ENCODE assay signal across 8 cellular contexts in the genomic region with DNA sequence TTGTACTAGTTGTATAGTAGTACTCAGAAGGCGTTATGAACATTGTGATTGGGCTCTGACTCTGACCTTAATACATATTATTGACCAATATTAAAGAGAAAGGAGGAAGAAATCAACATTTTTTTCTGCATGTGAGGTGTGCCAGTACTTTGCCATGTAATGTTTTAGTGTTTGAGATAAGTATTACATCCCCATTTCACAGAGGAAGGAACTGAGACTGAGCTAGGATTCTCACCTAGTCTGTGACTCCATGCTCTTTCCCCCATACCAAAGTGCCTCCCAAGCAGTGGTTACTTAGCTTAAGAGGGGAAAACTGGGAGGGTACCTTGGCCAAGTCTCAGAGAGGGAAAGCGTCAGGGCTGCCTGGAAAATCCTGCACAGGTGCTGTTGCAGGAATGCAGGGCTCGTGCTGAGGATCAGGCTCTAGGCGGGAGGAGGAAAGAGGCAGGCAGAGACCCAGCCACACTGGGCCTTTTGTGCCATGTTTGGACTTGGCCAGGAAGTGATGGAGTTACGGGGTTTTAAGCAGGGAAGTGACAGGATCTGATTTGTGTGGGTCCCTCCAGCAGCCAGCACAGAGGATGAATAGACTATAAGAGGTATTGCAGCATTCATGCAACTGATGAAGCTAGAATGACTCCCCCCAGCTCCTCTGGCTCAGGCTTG. TPM values are rescaled to one million over a fixed set of nuclear protein-coding genes. Genes with fewer than 3 reads are reported as not detected.
A peak's percentile ranks its signal among the peaks of the same experiment; 100 is the strongest.
DNase-seq lines count a peak whose midpoint lies in the region; ATAC-seq and TF ChIP-seq lines count a peak whose summit lies in the region.

No MANE protein-coding gene starts in this region.

- H3K4me1 ChIP-seq in stomach smooth muscle (ENCODE audit: control insufficient read depth, insufficient read depth, low read length) = peaks cover 42% of the 10 kb centered on the region

- H3K27me3 Mint-ChIP-seq in T-helper 1 cell treated with Interleukin-12 subunit alpha and Interleukin-12 subunit beta and Interleukin-4 antibody, amounts not matched to agents 30 μg/mL and 1 μg/mL, for 36 hours (ENCODE audit: low read depth) = no peaks in the 10 kb centered on the region
- no peaks in the 10 kb centered on the region for H3K27me3 Mint-ChIP-seq in activated CD8-positive, alpha-beta T cell treated with anti-CD3 and anti-CD28 coated beads for 36 hours
- H3K27me3 Mint-ChIP-seq in immature natural killer cell (ENCODE audit: low read depth in 3 of 3) = peaks cover 4 to 11% (median 6%) of the 10 kb centered on the region in 3 donors

- DNase-seq in T-helper 1 cell = no peak
- DNase-seq in activated CD8-positive, alpha-beta T cell treated with anti-CD3 and anti-CD28 coated beads for 36 hours = no peak
- DNase-seq in immature natural killer cell = no peak
- DNase-seq in DMS153 treated with DMSO at 0.1 percent for 48 hours (lab: John Stamatoyannopoulos, UW; ENCODE audit: unreplicated experiment) = no peak
- DNase-seq in NCI-H1436 (lab: John Stamatoyannopoulos, UW) = no peak
- DNase-seq in anterior cingulate cortex (lab: John Stamatoyannopoulos, UW) = no peak

- TF ChIP-seq CTCF in activated CD8-positive, alpha-beta T cell treated with anti-CD3 and anti-CD28 coated beads for 36 hours (IDR thresholded peaks at IDR 0.05) = no peak

- CTCF ChIA-PET in activated CD8-positive, alpha-beta T cell treated with anti-CD3 and anti-CD28 coated beads for 36 hours (lab: Charles Lee) = interaction anchor here (0.9 to 8.2 kb wide), 20 partner anchors 12 to 377 kb away, joined by 3 to 161 read pairs (median 4); partner anchors contain the start of genes CATIP and TMBIM1

- peak overlapping the region; percentile 64 for H3K27ac ChIP-seq in stomach smooth muscle (ENCODE audit: low read length)

- H3K36me3 ChIP-seq in stomach smooth muscle (ENCODE audit: control insufficient read depth in 2 of 2, insufficient read depth in 2 of 2, low read length in 2 of 2) = peaks cover 35 to 38% of the 10 kb centered on the region in 2 donors

- intact Hi-C loops in activated CD8-positive, alpha-beta T cell treated with anti-CD3 and anti-CD28 coated beads for 36 hours (cut with micrococcal nuclease) = loop anchor here (2.0 kb wide), 1 partner anchor 15 kb away; no protein-coding TSS in a partner anchor

- H3K9ac ChIP-seq in stomach smooth muscle (ENCODE audit: low read length in 2 of 2) = peak overlapping the region in 1 of 2 donors; percentile 78

- POLR2A ChIA-PET in activated CD8-positive, alpha-beta T cell treated with anti-CD3 and anti-CD28 coated beads for 36 hours (lab: Charles Lee) = interaction anchor here (0.6 to 9.4 kb wide), 8 partner anchors 12 to 220 kb away, joined by 3 to 97 read pairs (median 4); partner anchors contain the start of gene GPBAR1

- no peak for ATAC-seq in activated CD8-positive, alpha-beta T cell treated with anti-CD3 and anti-CD28 coated beads for 36 hours

- no peaks in the 10 kb centered on the region for H3K9me3 ChIP-seq in stomach smooth muscle (ENCODE audit: control insufficient read depth in 2 of 2, low read length in 2 of 2)

- peak overlapping the region; percentile 93 for H3K4me3 Mint-ChIP-seq in T-helper 1 cell treated with Interleukin-12 subunit alpha and Interleukin-12 subunit beta and Interleukin-4 antibody, amounts not matched to agents 30 μg/mL and 1 μg/mL, for 36 hours
- peak overlapping the region; percentile 84 for H3K4me3 Mint-ChIP-seq in activated CD8-positive, alpha-beta T cell treated with anti-CD3 and anti-CD28 coated beads for 36 hours
- H3K4me3 Mint-ChIP-seq in immature natural killer cell = peak overlapping the region in 4 of 5 donors; percentile 69 to 95 (median 91)

- peak overlapping the region; percentile 8 for H3K27ac Mint-ChIP-seq in T-helper 1 cell treated with Interleukin-12 subunit alpha and Interleukin-12 subunit beta and Interleukin-4 antibody, amounts not matched to agents 30 μg/mL and 1 μg/mL, for 36 hours
- H3K27ac Mint-ChIP-seq in activated CD8-positive, alpha-beta T cell treated with anti-CD3 and anti-CD28 coated beads for 36 hours = peak overlapping the region; percentile 51
- peak overlapping the region; percentile 65 to 89 (median 83) for H3K27ac Mint-ChIP-seq in immature natural killer cell

- H3K4me1 Mint-ChIP-seq in T-helper 1 cell treated with Interleukin-12 subunit alpha and Interleukin-12 subunit beta and Interleukin-4 antibody, amounts not matched to agents 30 μg/mL and 1 μg/mL, for 36 hours (ENCODE audit: low read depth) = peaks cover 33% of the 10 kb centered on the region
- peaks cover 31% of the 10 kb centered on the region for H3K4me1 Mint-ChIP-seq in activated CD8-positive, alpha-beta T cell treated with anti-CD3 and anti-CD28 coated beads for 36 hours (ENCODE audit: low read depth)
- peaks cover 41 to 58% of the 10 kb centered on the region in 2 donors for H3K4me1 Mint-ChIP-seq in immature natural killer cell

- no peaks in the 10 kb centered on the region for H3K27me3 ChIP-seq in stomach smooth muscle (ENCODE audit: control insufficient read depth in 1 of 2, insufficient read depth in 2 of 2, low read length in 2 of 2)

- peak overlapping the region; percentile 57 to 81 for H3K4me3 ChIP-seq in stomach smooth muscle (ENCODE audit: low read length in 2 of 2)

- H3K9me3 Mint-ChIP-seq in T-helper 1 cell treated with Interleukin-12 subunit alpha and Interleukin-12 subunit beta and Interleukin-4 antibody, amounts not matched to agents 30 μg/mL and 1 μg/mL, for 36 hours = no peaks in the 10 kb centered on the region
- H3K9me3 Mint-ChIP-seq in activated CD8-positive, alpha-beta T cell treated with anti-CD3 and anti-CD28 coated beads for 36 hours = no peaks in the 10 kb centered on the region
- H3K9me3 Mint-ChIP-seq in immature natural killer cell = no peaks in the 10 kb centered on the region

- H3K36me3 Mint-ChIP-seq in T-helper 1 cell treated with Interleukin-12 subunit alpha and Interleukin-12 subunit beta and Interleukin-4 antibody, amounts not matched to agents 30 μg/mL and 1 μg/mL, for 36 hours (ENCODE audit: low read depth) = peaks cover 42% of the 10 kb centered on the region
- peaks cover 30% of the 10 kb centered on the region for H3K36me3 Mint-ChIP-seq in activated CD8-positive, alpha-beta T cell treated with anti-CD3 and anti-CD28 coated beads for 36 hours (ENCODE audit: low read depth)
- H3K36me3 Mint-ChIP-seq in immature natural killer cell = peaks cover 5 to 28% (median 6%) of the 10 kb centered on the region in 3 donors

RNA-seq across cellular contexts. Expression of gene PNKD, which starts 1.7 kb away (rescaled TPM):
- 10 to 100 TPM; 19.8 to 24.4 TPM for total RNA-seq in activated CD8-positive, alpha-beta T cell treated with anti-CD3 and anti-CD28 coated beads for 36 hours
- polyA plus RNA-seq in immature natural killer cell = 100 to 1,000 TPM in 1 of 3 donors, 10 to 100 TPM in 2; 96.3 to 145 (median 98.9) TPM

RNA-seq across cellular contexts. Expression of gene AAMP, which starts 2.1 kb away (rescaled TPM):
- total RNA-seq in activated CD8-positive, alpha-beta T cell treated with anti-CD3 and anti-CD28 coated beads for 36 hours = 10 to 100 TPM; 75.8 to 82.8 TPM
- 100 to 1,000 TPM in 2 of 3 donors, 10 to 100 TPM in 1; 71.8 to 158 (median 101) TPM for polyA plus RNA-seq in immature natural killer cell

RNA-seq across cellular contexts. Expression of gene GPBAR1, which starts 11.2 kb away (rescaled TPM):
- total RNA-seq in activated CD8-positive, alpha-beta T cell treated with anti-CD3 and anti-CD28 coated beads for 36 hours = under 1 TPM; 0.16 to 0.45 TPM
- 1 to 10 TPM in 1 of 3 donors, under 1 TPM in 2; 0.19 to 2.9 (median 0.22) TPM for polyA plus RNA-seq in immature natural killer cell

RNA-seq across cellular contexts. Expression of gene TMBIM1, which starts 20.3 kb away (rescaled TPM):
- total RNA-seq in activated CD8-positive, alpha-beta T cell treated with anti-CD3 and anti-CD28 coated beads for 36 hours = 10 to 100 TPM; 53.5 to 57.9 TPM
- 100 to 1,000 TPM; 119 to 268 (median 155) TPM for polyA plus RNA-seq in immature natural killer cell

RNA-seq across cellular contexts. Expression of gene ARPC2, which starts 55.0 kb away (rescaled TPM):
- total RNA-seq in activated CD8-positive, alpha-beta T cell treated with anti-CD3 and anti-CD28 coated beads for 36 hours = 100 to 1,000 TPM; 636 to 644 TPM
- 1,000 to 10,000 TPM; 1,394 to 2,060 (median 1,454) TPM for polyA plus RNA-seq in immature natural killer cell

Comparison
In these comparisons a context has a peak if more than half of its experiments do, and no peak if none do; other contexts are left out.
1. H3K27ac Mint-ChIP-seq: peak in every context shown above with its lines; median percentile 83 in immature natural killer cell; 51 in activated CD8-positive, alpha-beta T cell treated with anti-CD3 and anti-CD28 coated beads for 36 hours; 8 in T-helper 1 cell treated with Interleukin-12 subunit alpha and Interleukin-12 subunit beta and Interleukin-4 antibody, amounts not matched to agents 30 μg/mL and 1 μg/mL, for 36 hours.